8 cellular contexts compared by ENCODE assay signal in genomic region chr17:7177954-7178477, GRCh38. TPM values are rescaled to one million over a fixed set of nuclear protein-coding genes. Genes with fewer than 3 reads are reported as not detected.
DNase-seq lines count a peak whose midpoint lies in the region; ATAC-seq and TF ChIP-seq lines count a peak whose summit lies in the region.

No MANE protein-coding gene starts in this region.

- H3K9me3 Mint-ChIP-seq in stimulated activated effector memory CD8-positive, alpha-beta T cell treated with anti-CD3 and anti-CD28 coated beads, Interleukin-12 subunit alpha, Interleukin-12 subunit beta, amount 100 ng/mL, for 72 hours, result no peaks in the 10 kb centered on the region

- peak overlapping the region; percentile 67 for H3K4me3 Mint-ChIP-seq in stimulated activated effector memory CD8-positive, alpha-beta T cell treated with anti-CD3 and anti-CD28 coated beads, Interleukin-12 subunit alpha, Interleukin-12 subunit beta, amount 100 ng/mL, for 72 hours

- peaks cover 9% of the 10 kb centered on the region for H3K4me1 Mint-ChIP-seq in stimulated activated effector memory CD8-positive, alpha-beta T cell treated with anti-CD3 and anti-CD28 coated beads, Interleukin-12 subunit alpha, Interleukin-12 subunit beta, amount 100 ng/mL, for 72 hours

- no peaks in the 10 kb centered on the region for H3K9me3 ChIP-seq in left ventricle myocardium inferior (replicated peaks)
- no peaks in the 10 kb centered on the region for H3K9me3 ChIP-seq in hepatocyte (ENCODE audit: low read depth)

- H3K27ac ChIP-seq in left ventricle myocardium inferior (replicated peaks) (no peak overlapping the region), VCaP (peak overlapping the region; percentile 55; the same call in 1 of the 2 replicates), hepatocyte (peak overlapping the region; percentile 87)

- H3K27ac Mint-ChIP-seq in stimulated activated effector memory CD8-positive, alpha-beta T cell treated with anti-CD3 and anti-CD28 coated beads, Interleukin-12 subunit alpha, Interleukin-12 subunit beta, amount 100 ng/mL, for 72 hours, result no peak overlapping the region

- H3K4me2 ChIP-seq in hepatocyte, result peak overlapping the region; percentile 87

- H2AFZ ChIP-seq in hepatocyte, result peak overlapping the region; percentile 49

- intact Hi-C loops in left ventricle myocardium inferior (cut with micrococcal nuclease), result loop anchor here (10.0 kb wide), 1 partner anchor 123 kb away; no protein-coding TSS in a partner anchor
- intact Hi-C loops in left cardiac atrium (cut with DNase I), result loop anchor here in 1 of 2 donors (10.0 kb wide), 1 partner anchor 123 kb away; no protein-coding TSS in a partner anchor

- DNase-seq in left ventricle myocardium inferior (no peak), left cardiac atrium (no peak), hepatocyte (ENCODE audit: low spot score) (peak; percentile 84), NK-92 (lab: John Stamatoyannopoulos, UW; ENCODE audit: unreplicated experiment) (no peak)
- DNase-seq in stimulated activated effector memory CD8-positive, alpha-beta T cell treated with anti-CD3 and anti-CD28 coated beads, Interleukin-12 subunit alpha, Interleukin-12 subunit beta, amount 100 ng/mL, for 72 hours (ENCODE audit: low spot score in 2 of 2), result no peak

- H3K4me1 ChIP-seq in left ventricle myocardium inferior, result peaks cover 20% of the 10 kb centered on the region
- peaks cover 9% of the 10 kb centered on the region for H3K4me1 ChIP-seq in hepatocyte (ENCODE audit: insufficient read depth)

- no peaks in the 10 kb centered on the region for H4K20me1 ChIP-seq in hepatocyte (ENCODE audit: insufficient read depth, poor library complexity, severe bottlenecking)

- no peaks in the 10 kb centered on the region for H3K79me2 ChIP-seq in hepatocyte

- ATAC-seq in left cardiac atrium, result no peak
- no peak for ATAC-seq in stimulated activated effector memory CD8-positive, alpha-beta T cell treated with anti-CD3 and anti-CD28 coated beads, Interleukin-12 subunit alpha, Interleukin-12 subunit beta, amount 100 ng/mL, for 72 hours
- no peak for ATAC-seq in HG03039 (IDR thresholded peaks at IDR 0.05; ENCODE audit: unreplicated experiment)
- ATAC-seq in GM18873 (IDR thresholded peaks at IDR 0.05; ENCODE audit: low FRiP score, unreplicated experiment), result no peak

- H3K36me3 ChIP-seq in left ventricle myocardium inferior (no peaks in the 10 kb centered on the region), hepatocyte (replicated peaks; ENCODE audit: insufficient read depth, low read depth) (no peaks in the 10 kb centered on the region)

- no peaks in the 10 kb centered on the region for H3K36me3 Mint-ChIP-seq in stimulated activated effector memory CD8-positive, alpha-beta T cell treated with anti-CD3 and anti-CD28 coated beads, Interleukin-12 subunit alpha, Interleukin-12 subunit beta, amount 100 ng/mL, for 72 hours

- WGBS in hepatocyte (ENCODE audit: low lambda C conversion rate, missing lambda C conversion rate), result 5% methylated on average over 18 of the region's 18 CpGs

- peaks cover 60% of the 10 kb centered on the region for H3K27me3 ChIP-seq in left ventricle myocardium inferior (ENCODE audit: low read depth)
- H3K27me3 ChIP-seq in hepatocyte, result no peaks in the 10 kb centered on the region

- peak overlapping the region; percentile 63 for H3K4me3 ChIP-seq in left ventricle myocardium inferior
- peak overlapping the region; percentile 27 for H3K4me3 ChIP-seq in hepatocyte

- H3K9me2 ChIP-seq in hepatocyte (replicated peaks; ENCODE audit: insufficient read depth), result no peaks in the 10 kb centered on the region

- TF ChIP-seq CTCF in left ventricle myocardium inferior (IDR thresholded peaks at IDR 0.05; ENCODE audit: borderline replicate concordance), result no peak
- TF ChIP-seq CTCF in VCaP (conservative IDR thresholded peaks at IDR 0.05), result no peak
- TF ChIP-seq CTCF in hepatocyte (IDR thresholded peaks at IDR 0.05; ENCODE audit: poor library complexity), result no peak

RNA-seq across cellular contexts. Expression of gene ASGR1, which starts 1.2 kb away (rescaled TPM):
- total RNA-seq in left ventricle myocardium inferior (0.14 TPM), left cardiac atrium (under 1 TPM; 0.68 TPM), hepatocyte (59.6 and 74.0 TPM in 2 replicates)
- polyA plus RNA-seq in hepatocyte, result 113 and 140 TPM in 2 replicates

RNA-seq across cellular contexts. Expression of gene DLG4, which starts 41.6 kb away (rescaled TPM):
- total RNA-seq in left ventricle myocardium inferior (14.0 TPM), left cardiac atrium (10 to 100 TPM; 21.3 to 22.9 TPM), hepatocyte (8.4 and 10.7 TPM in 2 replicates)
- polyA plus RNA-seq in hepatocyte, result 2.9 and 7.6 TPM in 2 replicates

RNA-seq across cellular contexts. Expression of gene ACADVL, which starts 41.7 kb away (rescaled TPM):
- 1,845 TPM for total RNA-seq in left ventricle myocardium inferior
- 1,000 to 10,000 TPM in 1 of 2 donors, 100 to 1,000 TPM in 1; 891 to 1,101 TPM for total RNA-seq in left cardiac atrium
- total RNA-seq in hepatocyte, result 298 and 469 TPM in 2 replicates
- 1,250 and 1,676 TPM in 2 replicates for polyA plus RNA-seq in hepatocyte

RNA-seq across cellular contexts. Expression of gene DVL2, which starts 56.3 kb away (rescaled TPM):
- total RNA-seq in left ventricle myocardium inferior (19.8 TPM), left cardiac atrium (10 to 100 TPM; 22.5 to 23.8 TPM), hepatocyte (56.1 and 62.1 TPM in 2 replicates)
- 74.6 and 74.7 TPM in 2 replicates for polyA plus RNA-seq in hepatocyte

Comparison
In these comparisons a context has a peak if more than half of its experiments do, and no peak if none do; other contexts are left out.
1. RNA of gene ASGR1, which starts 1.2 kb away (total RNA-seq): 59.6 to 74.0 TPM in hepatocyte; 0.68 TPM in left cardiac atrium and 0.14 TPM in left ventricle myocardium inferior (single experiment); every median in the first group is over 10 times any median in the second.